12 cellular contexts compared by ENCODE assay signal in genomic region chr15:49270541-49271421, GRCh38.
DNase-seq lines count a peak whose midpoint lies in the region; ATAC-seq and TF ChIP-seq lines count a peak whose summit lies in the region.
"Had no signal": no experiment of that assay in that cellular context is flagged by ENCODE, and none has a peak within 500 bp of the region (broad histone marks: within the 10 kb centered on the region; RNA-seq: fewer than 3 reads in every experiment).

No MANE protein-coding gene starts in this region.

- H3K27ac ChIP-seq in mesendoderm (ENCODE audit: low read depth, low read length), result peak overlapping the region; percentile 45
- H3K27ac ChIP-seq: BLaER1 treated with 17β-estradiol and CSF1 and Interleukin-3, amounts not matched to agents 10 nM and 100 nM; hepatocyte had no signal

- no peaks in the 10 kb centered on the region for H3K27me3 Mint-ChIP-seq in activated CD8-positive, alpha-beta T cell treated with anti-CD3 and anti-CD28 coated beads, Interleukin-2, amount 10 ng/mL, durations not matched to agents 7 days and 5 days (ENCODE audit: low read depth)
- H3K27me3 Mint-ChIP-seq: activated CD4-positive, alpha-beta T cell treated with anti-CD3 and anti-CD28 coated beads, Interleukin-2, amount 10 ng/mL, durations not matched to agents 7 days and 5 days had no signal

- no peak overlapping the region for H2BK15ac ChIP-seq in mesendoderm (replicated peaks; ENCODE audit: low read depth)

- no CpG with 5 or more reads among the region's 8 CpGs for WGBS in mesendoderm (ENCODE audit: extremely low coverage, insufficient coverage, low lambda C conversion rate)

- DNase-seq in AG09309 (ENCODE audit: low read depth), result peak; percentile 59
- peak; percentile 51 for DNase-seq in M059J (ENCODE audit: low read depth)
- peak; percentile 80 for DNase-seq in dedifferentiated amniotic fluid mesenchymal stem cell (ENCODE audit: extremely low spot score)
- DNase-seq in mesendoderm, result peak; percentile 83
- no peak for DNase-seq in activated CD8-positive, alpha-beta T cell treated with anti-CD3 and anti-CD28 coated beads, Interleukin-2, amount 10 ng/mL, durations not matched to agents 7 days and 5 days
- DNase-seq in NCI-H1105 (lab: John Stamatoyannopoulos, UW), result no peak
- DNase-seq in kidney glomerular epithelial cell (lab: John Stamatoyannopoulos, UW), result no peak
- DNase-seq: activated CD4-positive, alpha-beta T cell treated with anti-CD3 and anti-CD28 coated beads, Interleukin-2, amount 10 ng/mL, durations not matched to agents 7 days and 5 days; activated effector memory CD4-positive, alpha-beta T cell treated with Interleukin-2 at 50 U/mL for 16 hours had no signal

- H3K79me2 ChIP-seq in mesendoderm (ENCODE audit: control insufficient read depth, insufficient read depth, low read length), result no peaks in the 10 kb centered on the region
- H3K79me2 ChIP-seq: hepatocyte had no signal

- H3K4me1 Mint-ChIP-seq in activated CD8-positive, alpha-beta T cell treated with anti-CD3 and anti-CD28 coated beads, Interleukin-2, amount 10 ng/mL, durations not matched to agents 7 days and 5 days (ENCODE audit: low read depth), result no peaks in the 10 kb centered on the region
- H3K4me1 Mint-ChIP-seq: activated CD4-positive, alpha-beta T cell treated with anti-CD3 and anti-CD28 coated beads, Interleukin-2, amount 10 ng/mL, durations not matched to agents 7 days and 5 days had no signal

- H3K4me3 Mint-ChIP-seq in activated CD8-positive, alpha-beta T cell treated with anti-CD3 and anti-CD28 coated beads, Interleukin-2, amount 10 ng/mL, durations not matched to agents 7 days and 5 days, result no peak overlapping the region
- H3K4me3 Mint-ChIP-seq: activated CD4-positive, alpha-beta T cell treated with anti-CD3 and anti-CD28 coated beads, Interleukin-2, amount 10 ng/mL, durations not matched to agents 7 days and 5 days had no signal

- H3K9me3 Mint-ChIP-seq in activated CD8-positive, alpha-beta T cell treated with anti-CD3 and anti-CD28 coated beads, Interleukin-2, amount 10 ng/mL, durations not matched to agents 7 days and 5 days (ENCODE audit: insufficient read depth), result no peaks in the 10 kb centered on the region

- no peak overlapping the region for H3K4me3 ChIP-seq in AG09309 (ENCODE audit: control insufficient read depth, low read depth, low read length)
- no peak overlapping the region for H3K4me3 ChIP-seq in mesendoderm (ENCODE audit: low read length)
- H3K4me3 ChIP-seq: BLaER1 treated with 17β-estradiol and CSF1 and Interleukin-3, amounts not matched to agents 10 nM and 100 nM; hepatocyte had no signal

- peak overlapping the region; percentile 17 for H2BK5ac ChIP-seq in mesendoderm (ENCODE audit: low read length)

- H3K56ac ChIP-seq in mesendoderm (ENCODE audit: low read length), result peak overlapping the region; percentile 44

- no peaks in the 10 kb centered on the region for H3K27me3 ChIP-seq in mesendoderm (ENCODE audit: insufficient read depth, low read length, poor library complexity)
- H3K27me3 ChIP-seq: BLaER1 treated with 17β-estradiol and CSF1 and Interleukin-3, amounts not matched to agents 10 nM and 100 nM; hepatocyte had no signal

- no peak overlapping the region for H2AK5ac ChIP-seq in mesendoderm (ENCODE audit: low read length)

- H3K4ac ChIP-seq in mesendoderm (ENCODE audit: low read depth, low read length), result peak overlapping the region; percentile 91

- no peak overlapping the region for H3K4me2 ChIP-seq in mesendoderm (ENCODE audit: low read length)
- H3K4me2 ChIP-seq: BLaER1 treated with 17β-estradiol and CSF1 and Interleukin-3, amounts not matched to agents 10 nM and 100 nM; hepatocyte had no signal

- peaks cover 4% of the 10 kb centered on the region for H3K36me3 Mint-ChIP-seq in activated CD8-positive, alpha-beta T cell treated with anti-CD3 and anti-CD28 coated beads, Interleukin-2, amount 10 ng/mL, durations not matched to agents 7 days and 5 days (ENCODE audit: low read depth)

- H3K36me3 ChIP-seq in mesendoderm (ENCODE audit: control insufficient read depth, insufficient read depth, low read length), result no peaks in the 10 kb centered on the region

- no peak for ATAC-seq in HG03045 (IDR thresholded peaks at IDR 0.05; ENCODE audit: unreplicated experiment)
- ATAC-seq in activated CD8-positive, alpha-beta T cell treated with anti-CD3 and anti-CD28 coated beads, Interleukin-2, amount 10 ng/mL, durations not matched to agents 7 days and 5 days, result no peak

- peak overlapping the region; percentile 56 for H3K18ac ChIP-seq in mesendoderm (ENCODE audit: low read length)

- CTCF ChIA-PET in activated CD8-positive, alpha-beta T cell treated with anti-CD3 and anti-CD28 coated beads, Interleukin-2, amount 10 ng/mL, durations not matched to agents 7 days and 5 days (lab: Charles Lee), result no interaction called here

- H3K4me1 ChIP-seq in mesendoderm (ENCODE audit: control insufficient read depth, low read depth, low read length), result peaks cover 6% of the 10 kb centered on the region

- no peak overlapping the region for H3K27ac Mint-ChIP-seq in activated CD8-positive, alpha-beta T cell treated with anti-CD3 and anti-CD28 coated beads, Interleukin-2, amount 10 ng/mL, durations not matched to agents 7 days and 5 days
- H3K27ac Mint-ChIP-seq: activated CD4-positive, alpha-beta T cell treated with anti-CD3 and anti-CD28 coated beads, Interleukin-2, amount 10 ng/mL, durations not matched to agents 7 days and 5 days had no signal

- H3K79me1 ChIP-seq in mesendoderm (ENCODE audit: low read length), result no peaks in the 10 kb centered on the region

- H4K5ac ChIP-seq in mesendoderm (ENCODE audit: low read length), result no peak overlapping the region

- H3K9ac ChIP-seq in mesendoderm (ENCODE audit: low read length), result no peak overlapping the region
- H3K9ac ChIP-seq: BLaER1 treated with 17β-estradiol and CSF1 and Interleukin-3, amounts not matched to agents 10 nM and 100 nM had no signal

- no peak overlapping the region for H3K23ac ChIP-seq in mesendoderm (ENCODE audit: low read length)

- peak; percentile 14 for TF ChIP-seq CTCF in AG09309 (IDR thresholded peaks at IDR 0.05; ENCODE audit: control insufficient read depth, insufficient read depth, low read depth, low read length, missing control alignments)

- H2BK120ac ChIP-seq in mesendoderm (ENCODE audit: low read depth, low read length), result no peak overlapping the region

- POLR2A ChIA-PET in activated CD8-positive, alpha-beta T cell treated with anti-CD3 and anti-CD28 coated beads, Interleukin-2, amount 10 ng/mL, durations not matched to agents 7 days and 5 days (lab: Charles Lee), result no interaction called here

- H4K8ac ChIP-seq in mesendoderm (ENCODE audit: low read depth, low read length), result no peak overlapping the region

Comparison
In these comparisons a context has a peak if more than half of its experiments do, and no peak if none do; other contexts are left out.
1. DNase-seq: peak in AG09309 (single experiment), M059J (single experiment), dedifferentiated amniotic fluid mesenchymal stem cell (single experiment) and mesendoderm (single experiment); none in activated CD8-positive, alpha-beta T cell treated with anti-CD3 and anti-CD28 coated beads, Interleukin-2, amount 10 ng/mL, durations not matched to agents 7 days and 5 days (single experiment), NCI-H1105 (single experiment) and kidney glomerular epithelial cell (single experiment).